1 cellular context compared by ENCODE assay signal in the genomic region with DNA sequence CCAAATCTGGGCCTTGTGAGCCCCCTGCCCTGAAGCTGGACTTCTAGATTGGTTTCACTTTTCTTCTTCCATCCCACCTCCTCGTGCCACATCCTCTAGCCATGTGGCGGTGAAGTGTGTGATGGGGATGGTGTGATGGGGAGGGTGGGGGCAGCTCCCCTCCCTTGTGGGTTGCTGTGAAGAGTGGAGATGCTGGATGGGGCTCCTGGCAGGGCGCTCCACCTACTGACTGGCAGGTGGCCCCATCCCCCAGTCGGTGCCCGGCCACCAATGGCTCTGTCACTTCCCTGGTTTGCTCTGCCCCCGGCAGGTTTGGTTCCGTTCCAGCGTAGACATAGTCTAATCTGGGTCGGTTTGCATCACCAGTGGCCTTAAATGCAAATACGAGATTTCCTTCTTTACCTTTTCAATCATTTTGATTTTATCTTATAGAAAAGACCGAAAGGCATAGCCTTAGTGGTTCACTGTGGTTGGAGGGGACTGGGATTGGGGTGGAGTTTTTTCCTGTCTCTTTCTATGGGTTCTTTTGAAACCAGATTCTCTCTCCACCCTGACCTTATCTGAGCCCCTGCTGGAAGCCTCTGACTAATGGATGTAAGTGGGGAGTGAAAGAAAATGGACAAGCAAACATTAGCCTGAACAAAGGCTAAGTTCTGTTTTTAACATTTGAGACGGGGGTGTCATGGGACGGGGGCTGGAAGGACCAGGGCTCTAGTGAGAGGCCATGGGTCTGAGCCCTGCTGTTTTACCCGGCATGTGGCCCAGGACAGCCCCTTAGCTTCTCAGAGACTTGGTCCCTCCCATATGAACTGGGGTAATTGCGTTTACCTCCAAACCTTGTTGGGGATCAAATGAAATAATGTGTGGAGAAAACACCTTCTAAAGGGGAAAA.
TF ChIP-seq lines count a peak whose summit lies in the region.

No MANE protein-coding gene starts in this region.

TF ChIP-seq in HEK293, 187 proteins besides CTCF, POLR2A, EP300 and RAD21 (continued from another document):
- TF ChIP-seq, protein P1, sequence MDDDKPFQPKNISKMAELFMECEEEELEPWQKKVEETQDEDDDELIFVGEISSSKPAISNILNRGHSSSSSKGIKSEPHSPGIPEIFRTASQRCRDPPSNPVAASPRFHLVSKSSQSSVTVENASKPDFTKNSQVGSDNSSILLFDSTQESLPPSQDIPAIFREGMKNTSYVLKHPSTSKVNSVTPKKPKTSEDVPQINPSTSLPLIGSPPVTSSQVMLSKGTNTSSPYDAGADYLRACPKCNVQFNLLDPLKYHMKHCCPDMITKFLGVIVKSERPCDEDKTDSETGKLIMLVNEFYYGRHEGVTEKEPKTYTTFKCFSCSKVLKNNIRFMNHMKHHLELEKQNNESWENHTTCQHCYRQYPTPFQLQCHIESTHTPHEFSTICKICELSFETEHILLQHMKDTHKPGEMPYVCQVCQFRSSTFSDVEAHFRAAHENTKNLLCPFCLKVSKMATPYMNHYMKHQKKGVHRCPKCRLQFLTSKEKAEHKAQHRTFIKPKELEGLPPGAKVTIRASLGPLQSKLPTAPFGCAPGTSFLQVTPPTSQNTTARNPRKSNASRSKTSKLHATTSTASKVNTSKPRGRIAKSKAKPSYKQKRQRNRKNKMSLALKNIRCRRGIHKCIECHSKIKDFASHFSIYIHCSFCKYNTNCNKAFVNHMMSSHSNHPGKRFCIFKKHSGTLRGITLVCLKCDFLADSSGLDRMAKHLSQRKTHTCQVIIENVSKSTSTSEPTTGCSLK (tag by site-specific recombination; IDR thresholded peaks at IDR 0.05): no peak
- TF ChIP-seq ZNF394 (tag by site-specific recombination; IDR thresholded peaks at IDR 0.05; ENCODE audit: borderline replicate concordance): no peak
- TF ChIP-seq OVOL3 (tag by site-specific recombination; IDR thresholded peaks at IDR 0.05): no peak
- no peak for TF ChIP-seq ZNF555 (tag by site-specific recombination; conservative IDR thresholded peaks at IDR 0.05)
- TF ChIP-seq ZNF514 (tag by site-specific recombination; IDR thresholded peaks at IDR 0.05): no peak
- TF ChIP-seq, protein P2, sequence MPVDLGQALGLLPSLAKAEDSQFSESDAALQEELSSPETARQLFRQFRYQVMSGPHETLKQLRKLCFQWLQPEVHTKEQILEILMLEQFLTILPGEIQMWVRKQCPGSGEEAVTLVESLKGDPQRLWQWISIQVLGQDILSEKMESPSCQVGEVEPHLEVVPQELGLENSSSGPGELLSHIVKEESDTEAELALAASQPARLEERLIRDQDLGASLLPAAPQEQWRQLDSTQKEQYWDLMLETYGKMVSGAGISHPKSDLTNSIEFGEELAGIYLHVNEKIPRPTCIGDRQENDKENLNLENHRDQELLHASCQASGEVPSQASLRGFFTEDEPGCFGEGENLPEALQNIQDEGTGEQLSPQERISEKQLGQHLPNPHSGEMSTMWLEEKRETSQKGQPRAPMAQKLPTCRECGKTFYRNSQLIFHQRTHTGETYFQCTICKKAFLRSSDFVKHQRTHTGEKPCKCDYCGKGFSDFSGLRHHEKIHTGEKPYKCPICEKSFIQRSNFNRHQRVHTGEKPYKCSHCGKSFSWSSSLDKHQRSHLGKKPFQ (tag by site-specific recombination; IDR thresholded peaks at IDR 0.05): no peak
- TF ChIP-seq, protein P3, sequence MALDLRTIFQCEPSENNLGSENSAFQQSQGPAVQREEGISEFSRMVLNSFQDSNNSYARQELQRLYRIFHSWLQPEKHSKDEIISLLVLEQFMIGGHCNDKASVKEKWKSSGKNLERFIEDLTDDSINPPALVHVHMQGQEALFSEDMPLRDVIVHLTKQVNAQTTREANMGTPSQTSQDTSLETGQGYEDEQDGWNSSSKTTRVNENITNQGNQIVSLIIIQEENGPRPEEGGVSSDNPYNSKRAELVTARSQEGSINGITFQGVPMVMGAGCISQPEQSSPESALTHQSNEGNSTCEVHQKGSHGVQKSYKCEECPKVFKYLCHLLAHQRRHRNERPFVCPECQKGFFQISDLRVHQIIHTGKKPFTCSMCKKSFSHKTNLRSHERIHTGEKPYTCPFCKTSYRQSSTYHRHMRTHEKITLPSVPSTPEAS (tag by site-specific recombination; IDR thresholded peaks at IDR 0.05): no peak
